29 cellular contexts compared by ENCODE assay signal in the genomic region with DNA sequence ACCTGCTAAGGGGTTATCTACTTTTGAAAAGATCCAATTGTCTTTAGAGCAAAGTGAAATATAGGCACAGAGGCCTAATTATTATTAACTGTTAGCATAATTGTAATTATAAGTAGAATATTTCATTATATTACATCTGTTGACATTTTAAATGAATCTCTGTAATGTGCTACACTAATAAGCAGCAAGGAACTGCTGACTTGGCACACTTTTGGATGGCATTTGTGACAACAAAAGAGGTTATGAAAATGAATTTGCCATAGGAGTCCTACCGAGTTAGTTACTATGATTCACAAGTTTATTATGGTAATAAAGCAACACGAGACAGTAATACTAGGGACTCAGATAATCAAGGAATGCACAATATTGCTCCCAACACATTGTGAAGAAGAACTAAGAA.
"Had no signal": no experiment of that assay in that cellular context is flagged by ENCODE, and none has a peak within 500 bp of the region (broad histone marks: within the 10 kb centered on the region; RNA-seq: fewer than 3 reads in every experiment).

No MANE protein-coding gene starts in this region.

- FAIRE-seq: colon had no signal

- DNase-seq: activated CD4-positive, alpha-beta memory T cell treated with anti-CD3 and anti-CD28 coated beads for 36 hours; activated CD4-positive, alpha-beta T cell treated with anti-CD3 and anti-CD28 coated beads for 36 hours; activated CD4-positive, alpha-beta T cell treated with anti-CD3 and anti-CD28 coated beads, Interleukin-2, amount 10 ng/mL, durations not matched to agents 24 days and 14 days; activated CD4-positive, CD25-positive, alpha-beta regulatory T cell; activated CD4-positive, CD25-positive, alpha-beta regulatory T cell treated with anti-CD3 and anti-CD28 coated beads, Interleukin-2, amount 50 U/mL, for 72 hours; activated CD8-positive, alpha-beta memory T cell treated with anti-CD3 and anti-CD28 coated beads, Interleukin-2, amount 10 ng/mL, durations not matched to agents 7 days and 5 days; activated CD8-positive, alpha-beta memory T cell treated with anti-CD3 and anti-CD28 coated beads, Interleukin-2, amount 50 U/mL, for 4 hours; activated CD8-positive, alpha-beta T cell treated with anti-CD3 and anti-CD28 coated beads, Interleukin-2, amount 10 ng/mL, durations not matched to agents 7 days and 5 days; activated effector memory CD4-positive, alpha-beta T cell treated with anti-CD3 and anti-CD28 coated beads, Interleukin-2, amount 50 U/mL, for 16 hours; activated naive CD4-positive, alpha-beta T cell treated with anti-CD3 and anti-CD28 coated beads for 36 hours; activated naive CD8-positive, alpha-beta T cell treated with anti-CD3 and anti-CD28 coated beads for 36 hours; activated naive CD8-positive, alpha-beta T cell treated with anti-CD3 and anti-CD28 coated beads, Interleukin-2, amount 50 U/mL, for 24 hours; activated T-cell treated with anti-CD3 and anti-CD28 coated beads, Interleukin-2, amount 50 U/mL, for 1 hour; activated T-cell treated with anti-CD3 and anti-CD28 coated beads, Interleukin-2, amount 50 U/mL, for 48 hours; adrenal gland; amygdala; aorta; body of pancreas; caudate nucleus; cortex of kidney; dermis blood vessel endothelial cell; effector CD4-positive, alpha-beta T cell; effector memory CD8-positive, alpha-beta T cell; erythroblast; foreskin keratinocyte; gastrocnemius medialis; glutamatergic neuron; heart left ventricle had no signal
